Comparison of ENCODE assay signal across 9 cellular contexts in the genomic region with DNA sequence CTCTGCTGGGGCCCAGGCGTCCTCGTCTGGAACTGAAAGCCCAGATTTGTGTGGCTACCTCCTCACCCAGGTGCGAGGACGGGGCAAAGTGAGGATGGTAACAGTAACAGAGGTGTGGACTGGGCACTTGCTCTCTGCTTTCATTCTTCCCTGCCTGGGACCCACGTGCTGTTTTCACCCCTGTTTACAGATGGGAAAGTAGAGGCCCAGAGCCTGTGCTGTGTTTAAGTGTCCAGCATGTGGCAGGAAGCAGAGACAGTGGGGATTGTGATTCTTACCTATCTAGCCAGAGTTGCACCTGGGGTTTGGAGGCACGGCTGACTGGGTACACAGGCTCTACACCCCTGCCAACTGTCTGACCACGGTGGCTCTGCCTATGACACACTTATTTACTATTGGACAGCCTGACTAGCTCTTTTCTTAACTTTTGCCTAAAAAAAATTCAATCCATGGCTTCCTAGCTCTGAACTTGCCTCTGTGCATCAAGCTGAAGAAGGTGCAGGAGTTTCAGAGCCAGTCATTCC.
A peak's percentile ranks its signal among the peaks of the same experiment; 100 is the strongest.
DNase-seq lines count a peak whose midpoint lies in the region; TF ChIP-seq lines count a peak whose summit lies in the region.
"Had no signal": no experiment of that assay in that cellular context is flagged by ENCODE, and none has a peak within 500 bp of the region (broad histone marks: within the 10 kb centered on the region; RNA-seq: fewer than 3 reads in every experiment).

No MANE protein-coding gene starts in this region.

- peaks cover 84% of the 10 kb centered on the region for H3K4me1 Mint-ChIP-seq in activated CD4-positive, alpha-beta memory T cell treated with anti-CD3 and anti-CD28 coated beads, Interleukin-2, amount 10 ng/mL, durations not matched to agents 7 days and 5 days
- peaks cover 46% of the 10 kb centered on the region for H3K4me1 Mint-ChIP-seq in neural progenitor cell

- TF ChIP-seq CTCF in ovary (IDR thresholded peaks at IDR 0.05) = no peak
- TF ChIP-seq CTCF in neural progenitor cell (IDR thresholded peaks at IDR 0.05) = no peak

- POLR2A ChIA-PET in activated CD4-positive, alpha-beta memory T cell treated with anti-CD3 and anti-CD28 coated beads, Interleukin-2, amount 10 ng/mL, durations not matched to agents 7 days and 5 days (lab: Charles Lee) = interaction anchor here (0.8 to 2.9 kb wide), 17 partner anchors 11 to 156 kb away, joined by 3 to 38 read pairs (median 6); a partner anchor contains a TSS

- H3K27ac ChIP-seq in BLaER1 (no peak overlapping the region), GM23248 (peak overlapping the region; percentile 26), mesodermal cell (ENCODE audit: low read depth, low read length, severe bottlenecking) (peak overlapping the region; percentile 90), ovary (peak overlapping the region in 1 of 2 donors; percentile 36), neural progenitor cell (no peak overlapping the region)

- H3K4me2 ChIP-seq in BLaER1 (peak overlapping the region; percentile 29), GM23248 (ENCODE audit: unreplicated experiment) (peak overlapping the region; percentile 24), neural progenitor cell (no peak overlapping the region)

- intact Hi-C loops in ovary (cut with DNase I) = loop anchor here in 1 of 4 donors (10.0 kb wide), 1 partner anchor 55 kb away; no protein-coding TSS in a partner anchor

- in situ Hi-C loops in GM23248 (cut with MboI) = no loop called here

- H3K27me3 ChIP-seq in BLaER1 = no peaks in the 10 kb centered on the region
- no peaks in the 10 kb centered on the region for H3K27me3 ChIP-seq in GM23248 (replicated peaks; ENCODE audit: insufficient read depth)
- no peaks in the 10 kb centered on the region for H3K27me3 ChIP-seq in ovary
- no peaks in the 10 kb centered on the region for H3K27me3 ChIP-seq in neural progenitor cell

- peaks cover 44% of the 10 kb centered on the region for H3K36me3 Mint-ChIP-seq in activated CD4-positive, alpha-beta memory T cell treated with anti-CD3 and anti-CD28 coated beads, Interleukin-2, amount 10 ng/mL, durations not matched to agents 7 days and 5 days (ENCODE audit: low read depth)
- no peaks in the 10 kb centered on the region for H3K36me3 Mint-ChIP-seq in neural progenitor cell

- H3K27me3 Mint-ChIP-seq in activated CD4-positive, alpha-beta memory T cell treated with anti-CD3 and anti-CD28 coated beads, Interleukin-2, amount 10 ng/mL, durations not matched to agents 7 days and 5 days = no peaks in the 10 kb centered on the region
- H3K27me3 Mint-ChIP-seq in neural progenitor cell (ENCODE audit: insufficient read depth, low read depth) = peaks cover 6% of the 10 kb centered on the region

- WGBS in GM23248 (ENCODE audit: low coverage in 1 of 2, low lambda C conversion rate in 2 of 2, missing lambda C conversion rate in 2 of 2), 2 experiments = 74 to 80% methylated on average over 7 of the region's 7 CpGs
- 93 to 97% methylated on average over 5 of the region's 7 CpGs for WGBS in mesodermal cell (ENCODE audit: insufficient coverage in 2 of 2), 2 experiments
- WGBS in ovary, 3 donors = 66 to 76% (median 69%) methylated on average over 7 of the region's 7 CpGs

- no peaks in the 10 kb centered on the region for H3K9me2 ChIP-seq in GM23248 (ENCODE audit: insufficient read depth)

- peak overlapping the region; percentile 34 for H3K4me3 Mint-ChIP-seq in activated CD4-positive, alpha-beta memory T cell treated with anti-CD3 and anti-CD28 coated beads, Interleukin-2, amount 10 ng/mL, durations not matched to agents 7 days and 5 days
- H3K4me3 Mint-ChIP-seq in neural progenitor cell = no peak overlapping the region

- no peaks in the 10 kb centered on the region for H3K9me3 ChIP-seq in BLaER1
- no peaks in the 10 kb centered on the region for H3K9me3 ChIP-seq in GM23248 (ENCODE audit: low read depth)
- no peaks in the 10 kb centered on the region for H3K9me3 ChIP-seq in mesodermal cell (ENCODE audit: control insufficient read depth, low read length)
- H3K9me3 ChIP-seq in ovary = no peaks in the 10 kb centered on the region
- H3K9me3 ChIP-seq in neural progenitor cell (ENCODE audit: low read depth) = no peaks in the 10 kb centered on the region

- peak overlapping the region; percentile 91 for H3K27ac Mint-ChIP-seq in activated CD4-positive, alpha-beta memory T cell treated with anti-CD3 and anti-CD28 coated beads, Interleukin-2, amount 10 ng/mL, durations not matched to agents 7 days and 5 days
- H3K27ac Mint-ChIP-seq in neural progenitor cell = no peak overlapping the region

- TF ChIP-seq POLR2A in ovary (IDR thresholded peaks at IDR 0.05) = no peak

- peaks cover 28% of the 10 kb centered on the region; the same call in 1 of the 2 replicates for H3F3A ChIP-seq in GM23248 (ENCODE audit: insufficient read depth)
- no peaks in the 10 kb centered on the region for H3F3A ChIP-seq in neural progenitor cell (ENCODE audit: low read depth)

- H3K36me3 ChIP-seq in BLaER1 (peaks cover 35% of the 10 kb centered on the region), GM23248 (ENCODE audit: low read depth) (no peaks in the 10 kb centered on the region), mesodermal cell (ENCODE audit: control insufficient read depth, insufficient read depth, low read length) (peaks cover 17% of the 10 kb centered on the region), ovary (no peaks in the 10 kb centered on the region), neural progenitor cell (no peaks in the 10 kb centered on the region)

- H3K4me1 ChIP-seq in BLaER1 (peaks cover 33% of the 10 kb centered on the region), GM23248 (ENCODE audit: insufficient read depth) (peaks cover 20% of the 10 kb centered on the region), mesodermal cell (ENCODE audit: control insufficient read depth, insufficient read depth, low read length, poor library complexity, severe bottlenecking) (peaks cover 37% of the 10 kb centered on the region), ovary (ENCODE audit: insufficient read depth) (peaks cover 18% of the 10 kb centered on the region), neural progenitor cell (peaks cover 7% of the 10 kb centered on the region)

- CTCF ChIA-PET in activated CD4-positive, alpha-beta memory T cell treated with anti-CD3 and anti-CD28 coated beads, Interleukin-2, amount 10 ng/mL, durations not matched to agents 7 days and 5 days (lab: Charles Lee) = interaction anchor here (0.8 to 2.8 kb wide), 22 partner anchors 8 to 159 kb away, joined by 3 to 18 read pairs (median 5); a partner anchor contains a TSS

- no peak for TF ChIP-seq EP300 in ovary (IDR thresholded peaks at IDR 0.05)

- H4K20me1 ChIP-seq in BLaER1 (no peaks in the 10 kb centered on the region), GM23248 (ENCODE audit: insufficient read depth) (no peaks in the 10 kb centered on the region), neural progenitor cell (ENCODE audit: low read depth) (no peaks in the 10 kb centered on the region)

- H3K4me3 ChIP-seq in BLaER1 (no peak overlapping the region), GM23248 (no peak overlapping the region), mesodermal cell (ENCODE audit: extremely low read depth, insufficient read depth, low read length, poor library complexity, severe bottlenecking) (no peak overlapping the region), ovary (no peak overlapping the region), neural progenitor cell (no peak overlapping the region)

- no peak overlapping the region for H3K9ac ChIP-seq in BLaER1
- H3K9ac ChIP-seq in GM23248 = no peak overlapping the region; the same call in 1 of the 2 replicates
- H3K9ac ChIP-seq in neural progenitor cell = no peak overlapping the region

- no peaks in the 10 kb centered on the region for H3K9me3 Mint-ChIP-seq in activated CD4-positive, alpha-beta memory T cell treated with anti-CD3 and anti-CD28 coated beads, Interleukin-2, amount 10 ng/mL, durations not matched to agents 7 days and 5 days
- H3K9me3 Mint-ChIP-seq in neural progenitor cell = no peaks in the 10 kb centered on the region

- no peaks in the 10 kb centered on the region for H3K79me2 ChIP-seq in GM23248 (ENCODE audit: insufficient read depth)
- no peaks in the 10 kb centered on the region for H3K79me2 ChIP-seq in neural progenitor cell (ENCODE audit: low read depth)

- H2AFZ ChIP-seq in GM23248 (no peak overlapping the region), neural progenitor cell (replicated peaks) (no peak overlapping the region)

- DNase-seq in GM23248 (no peak), ovary (no peak), neural progenitor cell (ENCODE audit: low spot score) (no peak), NCI-H774 (lab: John Stamatoyannopoulos, UW) (no peak), superior temporal gyrus (ENCODE audit: extremely low spot score) (no peak)
- no peak for DNase-seq in activated CD4-positive, alpha-beta memory T cell treated with anti-CD3 and anti-CD28 coated beads, Interleukin-2, amount 10 ng/mL, durations not matched to agents 7 days and 5 days
- DNase-seq: NK-92 treated with Interleukin-12 subunit alpha and Interleukin-12 subunit beta, amount 100 ng/mL, for 24 hours had no signal

Comparison
In these comparisons a context has a peak if more than half of its experiments do, and no peak if none do; other contexts are left out.
1. H3K27ac ChIP-seq: peak in GM23248 (single experiment) and mesodermal cell (single experiment); none in BLaER1 (single experiment) and neural progenitor cell (single experiment).